In genomic region chr10:119919823-119920222, GRCh38 we compare ENCODE assay signal across 16 cellular contexts. TPM values are rescaled to one million over a fixed set of nuclear protein-coding genes. Genes with fewer than 3 reads are reported as not detected.
DNase-seq lines count a peak whose midpoint lies in the region; ATAC-seq, FAIRE-seq and TF ChIP-seq lines count a peak whose summit lies in the region.
"Had no signal": no experiment of that assay in that cellular context is flagged by ENCODE, and none has a peak within 500 bp of the region (broad histone marks: within the 10 kb centered on the region; RNA-seq: fewer than 3 reads in every experiment).

No MANE protein-coding gene starts in this region.

- no peak overlapping the region for H2AFZ ChIP-seq in OCI-LY3 (ENCODE audit: low read depth, low read length)

- no peak for FAIRE-seq in kidney (lab: Jason Lieb, UNC)

- H3K4me3 ChIP-seq in OCI-LY3 (ENCODE audit: low read length), result no peak overlapping the region
- no peak overlapping the region for H3K4me3 ChIP-seq in brain microvascular endothelial cell (ENCODE audit: low read depth, low read length)
- no peak overlapping the region for H3K4me3 ChIP-seq in kidney (ENCODE audit: low read length in 2 of 2)
- H3K4me3 ChIP-seq: smooth muscle cell had no signal

- peak overlapping the region; percentile 44 for H3K4me2 ChIP-seq in OCI-LY3 (ENCODE audit: low read length)
- H3K4me2 ChIP-seq: smooth muscle cell had no signal

- H3K4me1 ChIP-seq in OCI-LY3 (ENCODE audit: low read length) (peaks cover 19% of the 10 kb centered on the region), kidney (ENCODE audit: control insufficient read depth in 1 of 2, insufficient read depth in 1 of 2, low read depth in 1 of 2, low read length in 2 of 2) (no peaks in the 10 kb centered on the region)

- peak; percentile 77 for ATAC-seq in GM18909 (IDR thresholded peaks at IDR 0.05; ENCODE audit: poor library complexity, unreplicated experiment)
- ATAC-seq in HG02870 (IDR thresholded peaks at IDR 0.05; ENCODE audit: unreplicated experiment), result peak; percentile 50
- ATAC-seq: activated CD4-positive, alpha-beta T cell treated with anti-CD3 and anti-CD28 coated beads for 36 hours; foreskin keratinocyte had no signal

- H3K36me3 ChIP-seq in OCI-LY3 (replicated peaks; ENCODE audit: low read depth, low read length), result peaks cover 23% of the 10 kb centered on the region
- H3K36me3 ChIP-seq in brain microvascular endothelial cell (replicated peaks), result peaks cover 71% of the 10 kb centered on the region
- peaks cover 21 to 48% of the 10 kb centered on the region in 2 donors for H3K36me3 ChIP-seq in kidney (ENCODE audit: control insufficient read depth in 1 of 2, insufficient read depth in 2 of 2, low read length in 2 of 2)

- intact Hi-C loops in kidney (cut with DNase I), result no loop called here

- DNase-seq in GM13976 (ENCODE audit: low spot score) (peak; percentile 27), inferior parietal cortex (ENCODE audit: extremely low spot score) (no peak), NCI-H2227 (lab: John Stamatoyannopoulos, UW; ENCODE audit: unreplicated experiment) (no peak), brain microvascular endothelial cell (no peak), kidney (no peak)
- DNase-seq: activated CD4-positive, alpha-beta T cell treated with anti-CD3 and anti-CD28 coated beads for 36 hours; Calu3; dermis blood vessel endothelial cell; foreskin keratinocyte; NCI-H1092 treated with DMSO at 0.1 percent for 48 hours; NCI-H526; stimulated activated CD8-positive, alpha-beta memory T cell treated with anti-CD3 and anti-CD28 coated beads, Interleukin-4, amount 100 ng/mL, for 48 hours had no signal

- 0 out of 2 replicates have a peak overlapping the region, but pooled peaks have one; percentile 21 for H3K27ac ChIP-seq in OCI-LY3 (ENCODE audit: low read length)
- H3K27ac ChIP-seq in brain microvascular endothelial cell, result no peak overlapping the region
- H3K27ac ChIP-seq in kidney (ENCODE audit: low read depth in 2 of 2, low read length in 2 of 2), result no peak overlapping the region
- H3K27ac ChIP-seq: foreskin keratinocyte had no signal

- no peaks in the 10 kb centered on the region for H3K9me3 ChIP-seq in OCI-LY3 (ENCODE audit: insufficient read depth, low read length)
- H3K9me3 ChIP-seq in kidney (ENCODE audit: control insufficient read depth in 1 of 2, low read length in 2 of 2), result no peaks in the 10 kb centered on the region

- no peaks in the 10 kb centered on the region for H3K27me3 ChIP-seq in OCI-LY3 (ENCODE audit: low read depth, low read length)
- no peaks in the 10 kb centered on the region for H3K27me3 ChIP-seq in brain microvascular endothelial cell (replicated peaks)
- H3K27me3 ChIP-seq: foreskin keratinocyte had no signal

- in situ Hi-C loops in GM13976 (cut with MboI; ENCODE audit: low sequenced_read_pairs, unreplicated experiment) (no loop called here), brain microvascular endothelial cell (cut with HindIII; ENCODE audit: low pct_ligation_motif_present, low sequenced_read_pairs) (no loop called here)

- no peaks in the 10 kb centered on the region for H3K79me2 ChIP-seq in OCI-LY3 (ENCODE audit: low read length)

- no peak overlapping the region for H3K9ac ChIP-seq in OCI-LY3 (ENCODE audit: low read length)
- no peak overlapping the region for H3K9ac ChIP-seq in kidney (ENCODE audit: low read length in 2 of 2)

- TF ChIP-seq CTCF in GM13976 (IDR thresholded peaks at IDR 0.05; ENCODE audit: borderline replicate concordance, control extremely low read depth, extremely low read depth, insufficient read depth, missing control alignments), result no peak
- no peak for TF ChIP-seq CTCF in OCI-LY3 (IDR thresholded peaks at IDR 0.05; ENCODE audit: low read depth, low read length)
- no peak for TF ChIP-seq CTCF in brain microvascular endothelial cell (IDR thresholded peaks at IDR 0.05; ENCODE audit: low read depth, low read length, missing control alignments)
- no peak for TF ChIP-seq CTCF in kidney (IDR thresholded peaks at IDR 0.05; ENCODE audit: borderline replicate concordance, extremely low read depth, insufficient read depth)

- peaks cover 3% of the 10 kb centered on the region; the same call in 1 of the 2 replicates for H4K20me1 ChIP-seq in OCI-LY3 (ENCODE audit: insufficient read depth, low read length)

RNA-seq across cellular contexts. Expression of gene SEC23IP, which starts 27.3 kb away (rescaled TPM):
- 65.2 TPM for total RNA-seq in kidney
- polyA plus RNA-seq in kidney (ENCODE audit: insufficient read depth, low read depth, low replicate concordance), result 13.3 TPM

RNA-seq across cellular contexts. Expression of gene MCMBP, which starts 47.2 kb away (rescaled TPM):
- 45.3 TPM for total RNA-seq in kidney
- 21.3 TPM for polyA plus RNA-seq in kidney (ENCODE audit: insufficient read depth, low read depth, low replicate concordance)
